10 cellular contexts compared by ENCODE assay signal in genomic region chr7:91050677-91051076, GRCh38.
DNase-seq lines count a peak whose midpoint lies in the region; ATAC-seq lines count a peak whose summit lies in the region.
"Had no signal": no experiment of that assay in that cellular context is flagged by ENCODE, and none has a peak within 500 bp of the region (broad histone marks: within the 10 kb centered on the region; RNA-seq: fewer than 3 reads in every experiment).

No MANE protein-coding gene starts in this region.

- peak overlapping the region in 2 of 3 donors; percentile 28 to 59 for H3K27ac Mint-ChIP-seq in IgD-negative memory B cell
- peak overlapping the region; percentile 83 for H3K27ac Mint-ChIP-seq in memory B cell
- peak overlapping the region in 1 of 2 donors; percentile 78 for H3K27ac Mint-ChIP-seq in stimulated activated naive CD8-positive, alpha-beta T cell treated with anti-CD3 and anti-CD28 coated beads, Interleukin-15, amount 100 ng/mL, for 72 hours

- H3K36me3 Mint-ChIP-seq in IgD-negative memory B cell = peaks cover 17% of the 10 kb centered on the region
- H3K36me3 Mint-ChIP-seq in memory B cell = peaks cover 37% of the 10 kb centered on the region

- H3K4me1 Mint-ChIP-seq in IgD-negative memory B cell (peaks cover 12 to 15% (median 12%) of the 10 kb centered on the region in 3 donors), memory B cell (peaks cover 12% of the 10 kb centered on the region)
- peaks cover 6% of the 10 kb centered on the region for H3K4me1 Mint-ChIP-seq in stimulated activated naive CD8-positive, alpha-beta T cell treated with anti-CD3 and anti-CD28 coated beads, Interleukin-15, amount 100 ng/mL, for 72 hours

- H3K9me3 Mint-ChIP-seq in IgD-negative memory B cell (peaks cover under 1 to 4% (median 2%) of the 10 kb centered on the region in 3 donors), memory B cell (peaks cover 2% of the 10 kb centered on the region)
- H3K9me3 Mint-ChIP-seq in stimulated activated naive CD8-positive, alpha-beta T cell treated with anti-CD3 and anti-CD28 coated beads, Interleukin-15, amount 100 ng/mL, for 72 hours = no peaks in the 10 kb centered on the region

- peak; percentile 87 for ATAC-seq in GM18870 (IDR thresholded peaks at IDR 0.05; ENCODE audit: unreplicated experiment)
- ATAC-seq in GM21786 (IDR thresholded peaks at IDR 0.05; ENCODE audit: unreplicated experiment) = peak; percentile 87
- ATAC-seq in memory B cell (ENCODE audit: low read depth) = peak; percentile 96
- no peak for ATAC-seq in stimulated activated naive CD8-positive, alpha-beta T cell treated with anti-CD3 and anti-CD28 coated beads, Interleukin-15, amount 100 ng/mL, for 72 hours
- no peak for ATAC-seq in Right ventricle myocardium superior (ENCODE audit: poor library complexity)

- DNase-seq in memory B cell (ENCODE audit: low spot score in 2 of 2) (no peak), amniotic stem cell (lab: John Stamatoyannopoulos, UW) (no peak), Right ventricle myocardium superior (no peak)
- DNase-seq in activated CD4-positive, CD25-positive, alpha-beta regulatory T cell treated with anti-CD3 and anti-CD28 coated beads, Interleukin-2, amount 50 U/mL, for 72 hours = no peak
- no peak for DNase-seq in stimulated activated naive CD8-positive, alpha-beta T cell treated with anti-CD3 and anti-CD28 coated beads, Interleukin-15, amount 100 ng/mL, for 72 hours
- DNase-seq: activated CD4-positive, alpha-beta T cell treated with anti-CD3 and anti-CD28 coated beads for 1 hour; NCI-H2029 treated with DMSO at 0.1 percent for 48 hours had no signal

- intact Hi-C loops in Right ventricle myocardium superior (cut with DNase I) = no loop called here

- H3K4me3 Mint-ChIP-seq in IgD-negative memory B cell (peak overlapping the region in 2 of 4 donors; percentile 28 to 61), memory B cell (peak overlapping the region; percentile 63)
- peak overlapping the region in 1 of 2 donors; percentile 43 for H3K4me3 Mint-ChIP-seq in stimulated activated naive CD8-positive, alpha-beta T cell treated with anti-CD3 and anti-CD28 coated beads, Interleukin-15, amount 100 ng/mL, for 72 hours

- H3K27me3 Mint-ChIP-seq in IgD-negative memory B cell = no peaks in the 10 kb centered on the region
- H3K27me3 Mint-ChIP-seq in memory B cell = no peaks in the 10 kb centered on the region
- no peaks in the 10 kb centered on the region for H3K27me3 Mint-ChIP-seq in stimulated activated naive CD8-positive, alpha-beta T cell treated with anti-CD3 and anti-CD28 coated beads, Interleukin-15, amount 100 ng/mL, for 72 hours

Comparison
In these comparisons a context has a peak if more than half of its experiments do, and no peak if none do; other contexts are left out.
1. ATAC-seq: peak in GM18870 (single experiment), GM21786 (single experiment) and memory B cell (single experiment); none in stimulated activated naive CD8-positive, alpha-beta T cell treated with anti-CD3 and anti-CD28 coated beads, Interleukin-15, amount 100 ng/mL, for 72 hours (single experiment) and Right ventricle myocardium superior (single experiment).